19 cellular contexts compared by ENCODE assay signal in the genomic region with DNA sequence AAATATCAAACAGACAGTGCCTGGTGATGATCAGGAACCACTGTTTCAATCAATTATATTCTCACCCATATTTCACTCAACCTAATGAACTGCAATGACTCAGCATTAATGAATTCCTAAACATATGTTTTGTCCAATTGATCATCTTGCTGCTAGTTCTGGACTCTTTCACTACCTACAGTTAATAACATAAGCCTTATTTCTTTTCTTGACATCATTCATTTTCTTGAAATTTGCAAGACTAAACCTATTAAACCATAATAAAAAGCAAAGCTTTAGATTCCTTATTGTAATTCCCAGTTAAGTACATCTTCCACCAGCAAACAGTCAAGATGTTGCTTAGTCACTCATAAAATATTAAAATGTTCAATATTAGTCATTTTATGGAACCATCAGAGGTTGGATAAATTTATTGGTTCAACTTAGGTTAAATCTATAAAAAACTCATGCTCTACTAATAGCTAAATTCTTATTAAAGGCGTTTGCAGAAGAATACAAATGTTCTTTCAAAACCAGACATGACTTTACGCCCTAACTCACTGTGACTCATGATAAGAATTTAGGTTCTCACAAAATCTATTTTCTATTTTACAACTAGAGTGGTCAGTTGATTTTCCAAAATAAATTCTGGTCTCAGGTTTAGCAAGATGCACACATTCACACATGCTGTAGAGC.
A peak's percentile ranks its signal among the peaks of the same experiment; 100 is the strongest.
DNase-seq lines count a peak whose midpoint lies in the region; ATAC-seq, FAIRE-seq and TF ChIP-seq lines count a peak whose summit lies in the region.
"Had no signal": no experiment of that assay in that cellular context is flagged by ENCODE, and none has a peak within 500 bp of the region (broad histone marks: within the 10 kb centered on the region; RNA-seq: fewer than 3 reads in every experiment).

No MANE protein-coding gene starts in this region.

- WGBS in HepG2 (ENCODE audit: low lambda C conversion rate) = 10% methylated on average over 2 of the region's 2 CpGs
- 32% methylated on average over 2 of the region's 2 CpGs for WGBS in right lobe of liver (ENCODE audit: insufficient coverage, low coverage, low lambda C conversion rate, missing lambda C conversion rate)

- no peak for FAIRE-seq in HepG2 (lab: Jason Lieb, UNC)

- CTCF ChIA-PET in HepG2 (lab: Yijun Ruan, JAX; ENCODE audit: low intra/inter-chr PET ratio, low total read pairs) = no interaction called here

- peak overlapping the region; percentile 62 for H3K4me3 Mint-ChIP-seq in activated naive CD8-positive, alpha-beta T cell treated with anti-CD3 and anti-CD28 coated beads for 36 hours
- H3K4me3 Mint-ChIP-seq in stimulated activated effector memory CD8-positive, alpha-beta T cell treated with anti-CD3 and anti-CD28 coated beads, Interleukin-12 subunit alpha, Interleukin-12 subunit beta, amount 100 ng/mL, for 72 hours = peak overlapping the region; percentile 58
- H3K4me3 Mint-ChIP-seq in CD14-positive monocyte = no peak overlapping the region

- H3K4me2 ChIP-seq in HepG2 (ENCODE audit: low read depth, low read length) = no peak overlapping the region

- peaks cover 60% of the 10 kb centered on the region for H3K4me1 Mint-ChIP-seq in activated naive CD8-positive, alpha-beta T cell treated with anti-CD3 and anti-CD28 coated beads for 36 hours
- H3K4me1 Mint-ChIP-seq in stimulated activated effector memory CD8-positive, alpha-beta T cell treated with anti-CD3 and anti-CD28 coated beads, Interleukin-12 subunit alpha, Interleukin-12 subunit beta, amount 100 ng/mL, for 72 hours = peaks cover 54% of the 10 kb centered on the region
- peaks cover 8% of the 10 kb centered on the region for H3K4me1 Mint-ChIP-seq in CD14-positive monocyte

- no peak for ATAC-seq in HepG2
- no peak for ATAC-seq in right lobe of liver
- ATAC-seq in stimulated activated effector memory CD8-positive, alpha-beta T cell treated with anti-CD3 and anti-CD28 coated beads, Interleukin-12 subunit alpha, Interleukin-12 subunit beta, amount 100 ng/mL, for 72 hours = peak; percentile 69
- ATAC-seq in GM18505 (IDR thresholded peaks at IDR 0.05; ENCODE audit: unreplicated experiment) = no peak
- no peak for ATAC-seq in GM18867 (IDR thresholded peaks at IDR 0.05; ENCODE audit: unreplicated experiment)
- ATAC-seq: heart left ventricle had no signal

- H3K27me3 ChIP-seq in HepG2 (ENCODE audit: control insufficient read depth in 1 of 2, insufficient read depth in 2 of 2, low read length in 2 of 2) = peaks cover 0 to 2% of the 10 kb centered on the region in 2 experiments; a peak in 1 of 5 replicates
- H3K27me3 ChIP-seq in right lobe of liver = no peaks in the 10 kb centered on the region
- H3K27me3 ChIP-seq: uterus had no signal

- BruUV-seq in HepG2 (replicated peaks; lab: Mats Ljungman, UMichigan) = no TSS peak

- TF ChIP-seq POLR2A in HepG2 (IDR thresholded peaks at IDR 0.05; ENCODE audit: insufficient read depth in 1 of 2, low read depth in 2 of 2, low read length in 2 of 2) = no peak
- no peak for TF ChIP-seq POLR2A in right lobe of liver (IDR thresholded peaks at IDR 0.05)
- no peak for TF ChIP-seq POLR2A in GM18505 (IDR thresholded peaks at IDR 0.05; ENCODE audit: borderline replicate concordance, extremely low read depth, insufficient read depth, insufficient read length)

- H3K27ac ChIP-seq in HepG2 (ENCODE audit: extremely low read length, insufficient read depth, low read length) (no peak overlapping the region), right lobe of liver (no peak overlapping the region)
- H3K27ac ChIP-seq: heart left ventricle, uterus had no signal

- H3K27me3 Mint-ChIP-seq in activated naive CD8-positive, alpha-beta T cell treated with anti-CD3 and anti-CD28 coated beads for 36 hours = no peaks in the 10 kb centered on the region
- H3K27me3 Mint-ChIP-seq in CD14-positive monocyte (ENCODE audit: low read depth in 3 of 3) = peaks cover 2 to 7% (median 3%) of the 10 kb centered on the region in 3 donors

- TF ChIP-seq CTCF in HepG2 (CRISPR knock-in tag; IDR thresholded peaks at IDR 0.05) (no peak), right lobe of liver (IDR thresholded peaks at IDR 0.05) (no peak), CD14-positive monocyte (IDR thresholded peaks at IDR 0.05) (no peak)

- peak overlapping the region; percentile 97 for H3K27ac Mint-ChIP-seq in activated naive CD8-positive, alpha-beta T cell treated with anti-CD3 and anti-CD28 coated beads for 36 hours
- H3K27ac Mint-ChIP-seq in stimulated activated effector memory CD8-positive, alpha-beta T cell treated with anti-CD3 and anti-CD28 coated beads, Interleukin-12 subunit alpha, Interleukin-12 subunit beta, amount 100 ng/mL, for 72 hours = peak overlapping the region; percentile 85
- no peak overlapping the region for H3K27ac Mint-ChIP-seq in CD14-positive monocyte

- H3K4me3 ChIP-seq in HepG2 (replicated peaks in 1 of 3; ENCODE audit: insufficient read depth in 1 of 3, low read depth in 2 of 3, low read length in 3 of 3) (no peak overlapping the region), right lobe of liver (no peak overlapping the region)
- H3K4me3 ChIP-seq: heart left ventricle, uterus had no signal

- POLR2A ChIA-PET in HepG2 (lab: Yijun Ruan, JAX) = no interaction called here

- no peak overlapping the region for H2AFZ ChIP-seq in HepG2 (ENCODE audit: low read length)

- in situ Hi-C loops in HepG2 (cut with HindIII; ENCODE audit: extremely low pct_ligation_motif_present, low pct_unique_long_range_greater_than_20kb) = no loop called here

- H3K9ac ChIP-seq in HepG2 (ENCODE audit: insufficient read depth, low read depth, low read length) = no peak overlapping the region

- no peak for TF ChIP-seq RAD21 in HepG2 (CRISPR knock-in tag; IDR thresholded peaks at IDR 0.05)

- H3K36me3 ChIP-seq in HepG2 (replicated peaks in 1 of 2; ENCODE audit: control insufficient read depth in 1 of 2, insufficient read depth in 2 of 2, low read length in 2 of 2) (no peaks in the 10 kb centered on the region), right lobe of liver (no peaks in the 10 kb centered on the region)
- H3K36me3 ChIP-seq: heart left ventricle, uterus had no signal

- intact Hi-C loops in HepG2 (cut with micrococcal nuclease; ENCODE audit: unreplicated experiment) (no loop called here), right lobe of liver (cut with DNase I) (no loop called here), CD14-positive monocyte (cut with micrococcal nuclease) (no loop called here)

- no peaks in the 10 kb centered on the region for H3K79me2 ChIP-seq in HepG2 (ENCODE audit: insufficient read depth, low read length)

- DNase-seq in HepG2 (ENCODE audit: low spot score) = no peak
- DNase-seq in right lobe of liver = no peak
- DNase-seq in GM04504 (ENCODE audit: low read depth) = peak; percentile 55
- DNase-seq in activated naive CD8-positive, alpha-beta T cell treated with anti-CD3 and anti-CD28 coated beads for 36 hours = no peak
- no peak for DNase-seq in stimulated activated effector memory CD8-positive, alpha-beta T cell treated with anti-CD3 and anti-CD28 coated beads, Interleukin-12 subunit alpha, Interleukin-12 subunit beta, amount 100 ng/mL, for 72 hours (ENCODE audit: low spot score in 2 of 2)
- no peak for DNase-seq in CD14-positive monocyte (ENCODE audit: low spot score)
- DNase-seq: activated CD4-positive, CD25-positive, alpha-beta regulatory T cell treated with anti-CD3 and anti-CD28 coated beads, Interleukin-2, amount 50 U/mL, for 72 hours; AML-193; DMS 273 treated with DMSO at 0.1 percent for 48 hours; heart left ventricle; NCI-H1048; NCI-H510A treated with DMSO at 0.1 percent for 48 hours; SIG-M5; stimulated activated CD4-positive, alpha-beta T cell treated with anti-CD3 and anti-CD28 coated beads, Interleukin-2, amount 100 ng/mL, for 48 hours; substantia nigra; T1000; uterus had no signal

- H3K9me3 Mint-ChIP-seq in activated naive CD8-positive, alpha-beta T cell treated with anti-CD3 and anti-CD28 coated beads for 36 hours = peaks cover 21% of the 10 kb centered on the region
- H3K9me3 Mint-ChIP-seq in stimulated activated effector memory CD8-positive, alpha-beta T cell treated with anti-CD3 and anti-CD28 coated beads, Interleukin-12 subunit alpha, Interleukin-12 subunit beta, amount 100 ng/mL, for 72 hours = peaks cover 3% of the 10 kb centered on the region
- peaks cover 0 to 3% (median 1%) of the 10 kb centered on the region in 7 donors for H3K9me3 Mint-ChIP-seq in CD14-positive monocyte

- TF ChIP-seq EP300 in HepG2 (IDR thresholded peaks at IDR 0.05; ENCODE audit: low read depth in 2 of 2, low read length in 2 of 2) (no peak), HepG2 (CRISPR knock-in tag; IDR thresholded peaks at IDR 0.05; ENCODE audit: borderline replicate concordance) (no peak)

- H4K20me1 ChIP-seq in HepG2 (ENCODE audit: insufficient read depth, low read length) = no peaks in the 10 kb centered on the region

- H3K36me3 Mint-ChIP-seq in activated naive CD8-positive, alpha-beta T cell treated with anti-CD3 and anti-CD28 coated beads for 36 hours = peaks cover 49% of the 10 kb centered on the region
- no peaks in the 10 kb centered on the region for H3K36me3 Mint-ChIP-seq in stimulated activated effector memory CD8-positive, alpha-beta T cell treated with anti-CD3 and anti-CD28 coated beads, Interleukin-12 subunit alpha, Interleukin-12 subunit beta, amount 100 ng/mL, for 72 hours
- H3K36me3 Mint-ChIP-seq in CD14-positive monocyte = no peaks in the 10 kb centered on the region

- H3K9me3 ChIP-seq in HepG2 (ENCODE audit: low read length) (no peaks in the 10 kb centered on the region), right lobe of liver (no peaks in the 10 kb centered on the region)
- H3K9me3 ChIP-seq: heart left ventricle, uterus had no signal

- H3K4me1 ChIP-seq in HepG2 (ENCODE audit: insufficient read depth, low read length) (no peaks in the 10 kb centered on the region), right lobe of liver (no peaks in the 10 kb centered on the region)
- H3K4me1 ChIP-seq: uterus had no signal

TF ChIP-seq in HepG2, 621 proteins besides CTCF, POLR2A, EP300 and RAD21:
- TF ChIP-seq ZNF773 (CRISPR knock-in tag; IDR thresholded peaks at IDR 0.05; ENCODE audit: borderline replicate concordance) (no peak), NFE2L2 (IDR thresholded peaks at IDR 0.05; ENCODE audit: low read length) (peak; percentile 95), MAFK (conservative IDR thresholded peaks at IDR 0.05 in 1 of 2, IDR thresholded peaks at IDR 0.05 in 1 of 2; ENCODE audit: low read length in 2 of 2) (peak; percentile 61 to 75), RFXAP (CRISPR knock-in tag; IDR thresholded peaks at IDR 0.05; ENCODE audit: borderline replicate concordance) (no peak), ZNF792 (CRISPR knock-in tag; IDR thresholded peaks at IDR 0.05) (no peak), ZNF776 (CRISPR knock-in tag; IDR thresholded peaks at IDR 0.05) (no peak), ZNF720 (CRISPR knock-in tag; IDR thresholded peaks at IDR 0.05) (no peak), CREM (IDR thresholded peaks at IDR 0.05) (no peak), CREM (CRISPR knock-in tag; IDR thresholded peaks at IDR 0.05) (no peak), HMG20A (CRISPR knock-in tag; IDR thresholded peaks at IDR 0.05; ENCODE audit: borderline replicate concordance) (no peak), PHF21A (CRISPR knock-in tag; IDR thresholded peaks at IDR 0.05) (no peak), NCOA2 (CRISPR knock-in tag; IDR thresholded peaks at IDR 0.05) (no peak), MAFF (IDR thresholded peaks at IDR 0.05; ENCODE audit: low read depth, low read length) (peak; percentile 51), HHEX (CRISPR knock-in tag; IDR thresholded peaks at IDR 0.05) (no peak)
TF ChIP-seq in HepG2: peak in this region for 3.

Comparison
In these comparisons a context has a peak if more than half of its experiments do, and no peak if none do; other contexts are left out.
1. H3K27ac Mint-ChIP-seq: peak in activated naive CD8-positive, alpha-beta T cell treated with anti-CD3 and anti-CD28 coated beads for 36 hours (single experiment) and stimulated activated effector memory CD8-positive, alpha-beta T cell treated with anti-CD3 and anti-CD28 coated beads, Interleukin-12 subunit alpha, Interleukin-12 subunit beta, amount 100 ng/mL, for 72 hours (single experiment); none in CD14-positive monocyte (0 of 7).
2. H3K4me3 Mint-ChIP-seq: peak in activated naive CD8-positive, alpha-beta T cell treated with anti-CD3 and anti-CD28 coated beads for 36 hours (single experiment) and stimulated activated effector memory CD8-positive, alpha-beta T cell treated with anti-CD3 and anti-CD28 coated beads, Interleukin-12 subunit alpha, Interleukin-12 subunit beta, amount 100 ng/mL, for 72 hours (single experiment); none in CD14-positive monocyte (0 of 2).